In the genomic region with DNA sequence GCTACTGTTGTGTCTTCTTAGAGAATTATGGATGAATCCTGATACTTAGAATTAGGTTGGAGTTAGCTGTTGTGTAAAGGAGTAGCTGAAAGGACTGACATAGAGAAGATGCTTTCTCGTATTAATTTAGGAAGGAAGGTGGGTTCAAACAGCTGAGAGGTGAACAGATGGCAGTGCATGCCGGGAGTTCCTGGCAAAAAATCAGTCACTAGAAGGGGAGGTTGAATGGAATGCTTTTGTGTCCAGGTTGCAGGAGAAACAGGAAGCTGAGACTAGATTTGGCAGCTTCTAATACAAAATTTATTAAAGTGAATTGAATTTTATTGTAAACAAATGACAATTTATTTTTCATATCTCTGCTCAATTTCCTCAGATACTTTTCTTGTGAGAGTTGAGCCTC, we compare ENCODE assay signal across 17 cellular contexts.
DNase-seq lines count a peak whose midpoint lies in the region; TF ChIP-seq lines count a peak whose summit lies in the region.
"Had no signal": no experiment of that assay in that cellular context is flagged by ENCODE, and none has a peak within 500 bp of the region (broad histone marks: within the 10 kb centered on the region; RNA-seq: fewer than 3 reads in every experiment).

No MANE protein-coding gene starts in this region.

- DNase-seq in DMS 273 (lab: John Stamatoyannopoulos, UW; ENCODE audit: unreplicated experiment) (peak; percentile 4), DMS 273 treated with DMSO at 0.1 percent for 48 hours (lab: John Stamatoyannopoulos, UW) (no peak), SJSA1 (ENCODE audit: low read depth in 1 of 2, low spot score in 2 of 2) (no peak), kidney tubule cell (ENCODE audit: low spot score) (peak; percentile 30), retina (peak; percentile 9), HEK293T (ENCODE audit: extremely low spot score) (no peak), NCI-H748 (lab: John Stamatoyannopoulos, UW; ENCODE audit: unreplicated experiment) (no peak), SW480 (ENCODE audit: low spot score) (no peak)
- DNase-seq: activated CD4-positive, alpha-beta T cell treated with anti-CD3 and anti-CD28 coated beads, Interleukin-2, amount 50 U/mL, for 4 hours; activated naive CD4-positive, alpha-beta T cell treated with anti-CD3 and anti-CD28 coated beads, Interleukin-2, amount 10 ng/mL, durations not matched to agents 7 days and 5 days; activated T-cell treated with anti-CD3 and anti-CD28 coated beads, Interleukin-2, amount 50 U/mL, for 24 hours; left lung; MG63; NCI-H1694; NCI-H446 had no signal

- no peaks in the 10 kb centered on the region for H3K9me3 ChIP-seq in SJSA1 (replicated peaks)
- H3K9me3 ChIP-seq: left lung, MG63, suprapubic skin had no signal

- H3K4me1 ChIP-seq in SJSA1 (replicated peaks), result peaks cover 54% of the 10 kb centered on the region

- no peaks in the 10 kb centered on the region for H3K27me3 ChIP-seq in SJSA1 (replicated peaks)
- H3K27me3 ChIP-seq: left lung, MG63, suprapubic skin had no signal

- H3K36me3 ChIP-seq in SJSA1, result no peaks in the 10 kb centered on the region
- H3K36me3 ChIP-seq: left lung, MG63, suprapubic skin had no signal

- peak overlapping the region; percentile 82; the same call in 1 of the 2 replicates for H3K27ac ChIP-seq in SJSA1
- H3K27ac ChIP-seq: 22Rv1, suprapubic skin had no signal

- CTCF ChIA-PET in HEK293T (lab: Yijun Ruan, JAX), result no interaction called here

- no peak overlapping the region for H3K4me3 ChIP-seq in SJSA1
- H3K4me3 ChIP-seq: left lung, MG63, suprapubic skin had no signal

- POLR2A ChIA-PET in HEK293T (lab: Yijun Ruan, JAX), result interaction anchor here (3.8 kb wide), 1 partner anchor 70 kb away, joined by 14 read pairs; a partner anchor contains a TSS

TF ChIP-seq in HEK293T, 16 proteins besides CTCF, POLR2A, EP300 and RAD21:
- TF ChIP-seq CTBP1 (IDR thresholded peaks at IDR 0.05; ENCODE audit: borderline replicate concordance) (no peak), SUZ12 (IDR thresholded peaks at IDR 0.05) (no peak), ELF4 (IDR thresholded peaks at IDR 0.05) (no peak)

Comparison
In these comparisons a context has a peak if more than half of its experiments do, and no peak if none do; other contexts are left out.
1. DNase-seq: peak in DMS 273 (single experiment), kidney tubule cell (single experiment) and retina (single experiment); none in DMS 273 treated with DMSO at 0.1 percent for 48 hours (single experiment), SJSA1 (0 of 2), HEK293T (single experiment), NCI-H748 (single experiment) and SW480 (single experiment).